14 cellular contexts compared by ENCODE assay signal in genomic region chr2:74099271-74099670, GRCh38. TPM values are rescaled to one million over a fixed set of nuclear protein-coding genes. Genes with fewer than 3 reads are reported as not detected.
DNase-seq lines count a peak whose midpoint lies in the region; ATAC-seq and TF ChIP-seq lines count a peak whose summit lies in the region.
"Had no signal": no experiment of that assay in that cellular context is flagged by ENCODE, and none has a peak within 500 bp of the region (broad histone marks: within the 10 kb centered on the region; RNA-seq: fewer than 3 reads in every experiment).

No MANE protein-coding gene starts in this region.

- H3K27ac ChIP-seq in H9 (ENCODE audit: insufficient read length, low read depth, low read length): no peak overlapping the region
- H3K27ac ChIP-seq in endodermal cell (ENCODE audit: low read depth, low read length): no peak overlapping the region
- H3K27ac ChIP-seq in right atrium auricular region: no peak overlapping the region
- H3K27ac ChIP-seq: A549 had no signal

- no peak overlapping the region for H4K91ac ChIP-seq in H9 (ENCODE audit: insufficient read length, low read depth, low read length)

- no peak overlapping the region for H3K14ac ChIP-seq in H9 (ENCODE audit: insufficient read depth, low read length)

- H3K79me1 ChIP-seq in H9 (ENCODE audit: insufficient read depth, low read depth, low read length, poor library complexity, severe bottlenecking): no peaks in the 10 kb centered on the region

- no peak overlapping the region for H3K4me2 ChIP-seq in H9 (ENCODE audit: insufficient read depth, insufficient read length, low read length)
- H3K4me2 ChIP-seq: A549 had no signal

- no peak overlapping the region for H3K56ac ChIP-seq in H9 (ENCODE audit: insufficient read length, low read depth, low read length)

- H3K4ac ChIP-seq in H9 (ENCODE audit: low read depth, low read length): no peak overlapping the region

- no peak overlapping the region for H3T11ph ChIP-seq in H9 (ENCODE audit: low read length)

- no peaks in the 10 kb centered on the region for H3K79me2 ChIP-seq in H9 (ENCODE audit: insufficient read depth, low read length)

- H2AK5ac ChIP-seq in H9 (ENCODE audit: insufficient read length, low read length): no peak overlapping the region

- no peaks in the 10 kb centered on the region for H3K23me2 ChIP-seq in H9 (ENCODE audit: insufficient read length, low read depth, low read length, poor library complexity, severe bottlenecking)

- no peak for TF ChIP-seq CTCF in H9 (conservative IDR thresholded peaks at IDR 0.05)
- TF ChIP-seq CTCF in endodermal cell (conservative IDR thresholded peaks at IDR 0.05): no peak
- no peak for TF ChIP-seq CTCF in right atrium auricular region (IDR thresholded peaks at IDR 0.05)

- no peaks in the 10 kb centered on the region; a peak in 1 of 5 replicates for H3K9me3 Mint-ChIP-seq in H9
- H3K9me3 Mint-ChIP-seq in endodermal cell: no peaks in the 10 kb centered on the region
- no peaks in the 10 kb centered on the region for H3K9me3 Mint-ChIP-seq in stimulated activated naive B cell treated with anti-CD40 and anti-IgM and Interleukin-4, amounts not matched to agents 10 μg/mL and 1 μg/mL and 100 μg/mL, for 72 hours
- H3K9me3 Mint-ChIP-seq: CD14-positive monocyte; CD8-positive, alpha-beta memory T cell had no signal

- H2AFZ ChIP-seq in H9 (ENCODE audit: low read length): no peak overlapping the region

- H3K4me1 ChIP-seq in H9 (ENCODE audit: insufficient read depth, low read length) (no peaks in the 10 kb centered on the region), endodermal cell (ENCODE audit: control insufficient read depth, insufficient read depth, low read length) (no peaks in the 10 kb centered on the region), right atrium auricular region (no peaks in the 10 kb centered on the region)
- H3K4me1 ChIP-seq: A549, BE2C had no signal

- no peak overlapping the region for H3K18ac ChIP-seq in H9 (ENCODE audit: insufficient read length, low read depth, low read length)

- H3K36me3 ChIP-seq in endodermal cell (ENCODE audit: control insufficient read depth, insufficient read depth, low read length) (peaks cover 45% of the 10 kb centered on the region), right atrium auricular region (peaks cover 18% of the 10 kb centered on the region)

- H3K27me3 ChIP-seq in H9 (ENCODE audit: insufficient read depth, low read length): no peaks in the 10 kb centered on the region
- H3K27me3 ChIP-seq in endodermal cell (ENCODE audit: control insufficient read depth, insufficient read depth, low read length, poor library complexity, severe bottlenecking): no peaks in the 10 kb centered on the region
- no peaks in the 10 kb centered on the region for H3K27me3 ChIP-seq in right atrium auricular region
- H3K27me3 ChIP-seq: BE2C had no signal

- H3K36me3 Mint-ChIP-seq in H9 (ENCODE audit: insufficient read depth in 1 of 3, low read depth in 3 of 3): peaks cover 27 to 48% (median 40%) of the 10 kb centered on the region in 3 experiments; a peak in 6 of 7 replicates
- peaks cover 51% of the 10 kb centered on the region for H3K36me3 Mint-ChIP-seq in endodermal cell (ENCODE audit: low read depth)
- peaks cover 52 to 71% of the 10 kb centered on the region in 2 donors for H3K36me3 Mint-ChIP-seq in stimulated activated naive B cell treated with anti-CD40 and anti-IgM and Interleukin-4, amounts not matched to agents 10 μg/mL and 1 μg/mL and 100 μg/mL, for 72 hours

- H3K9ac ChIP-seq in H9 (ENCODE audit: extremely low read depth, insufficient read length, low read length) (no peak overlapping the region), endodermal cell (ENCODE audit: extremely low read depth, low read length, poor library complexity, severe bottlenecking) (no peak overlapping the region)

- no peak overlapping the region for H2BK15ac ChIP-seq in H9 (ENCODE audit: low read depth, low read length)

- no CpG with 5 or more reads among the region's 20 CpGs for WGBS in H9 (ENCODE audit: extremely low coverage, insufficient read length, low lambda C conversion rate)
- 97 to 99% methylated on average over 13 to 20 of the region's 20 CpGs for WGBS in endodermal cell (ENCODE audit: insufficient coverage in 1 of 2, insufficient read length in 1 of 2), 2 experiments

- no peak overlapping the region for H2BK5ac ChIP-seq in H9 (ENCODE audit: insufficient read length, low read length)

- ATAC-seq in stimulated activated naive B cell treated with anti-CD40 and anti-IgM and Interleukin-4, amounts not matched to agents 10 μg/mL and 1 μg/mL and 100 μg/mL, for 72 hours (replicated peaks): no peak
- no peak for ATAC-seq in GM21528 (IDR thresholded peaks at IDR 0.05; ENCODE audit: low FRiP score, unreplicated experiment)
- ATAC-seq: HCT116 had no signal

- no peak overlapping the region for H3K4me3 Mint-ChIP-seq in H9
- no peak overlapping the region for H3K4me3 Mint-ChIP-seq in endodermal cell
- no peak overlapping the region for H3K4me3 Mint-ChIP-seq in stimulated activated naive B cell treated with anti-CD40 and anti-IgM and Interleukin-4, amounts not matched to agents 10 μg/mL and 1 μg/mL and 100 μg/mL, for 72 hours
- H3K4me3 Mint-ChIP-seq: CD14-positive monocyte; CD8-positive, alpha-beta memory T cell had no signal

- H4K5ac ChIP-seq in H9 (ENCODE audit: insufficient read length, low read depth, low read length): no peak overlapping the region

- no peak overlapping the region for H2BK12ac ChIP-seq in H9 (ENCODE audit: insufficient read length, low read depth, low read length)

- H4K8ac ChIP-seq in H9 (replicated peaks; ENCODE audit: insufficient read length, low read depth, low read length): no peak overlapping the region

- H3K9me3 ChIP-seq in H9 (ENCODE audit: control insufficient read depth, low read depth, low read length) (no peaks in the 10 kb centered on the region), endodermal cell (ENCODE audit: control insufficient read depth, low read length) (no peaks in the 10 kb centered on the region), right atrium auricular region (no peaks in the 10 kb centered on the region)
- H3K9me3 ChIP-seq: A549, BE2C had no signal

- H2BK120ac ChIP-seq in H9 (ENCODE audit: low read depth, low read length, poor library complexity, severe bottlenecking): no peak overlapping the region

- H3K27me3 Mint-ChIP-seq in H9 (ENCODE audit: low read depth): no peaks in the 10 kb centered on the region
- no peaks in the 10 kb centered on the region for H3K27me3 Mint-ChIP-seq in endodermal cell (ENCODE audit: insufficient read depth)
- H3K27me3 Mint-ChIP-seq in stimulated activated naive B cell treated with anti-CD40 and anti-IgM and Interleukin-4, amounts not matched to agents 10 μg/mL and 1 μg/mL and 100 μg/mL, for 72 hours: no peaks in the 10 kb centered on the region
- H3K27me3 Mint-ChIP-seq: CD8-positive, alpha-beta memory T cell had no signal

- peak; percentile 52 for DNase-seq in activated effector memory CD4-positive, alpha-beta T cell treated with anti-CD3 and anti-CD28 coated beads, Interleukin-2, amount 50 U/mL, for 16 hours
- DNase-seq in activated effector memory CD4-positive, alpha-beta T cell treated with Interleukin-2 at 50 U/mL for 16 hours: no peak
- peak; percentile 20 for DNase-seq in H9
- DNase-seq in endodermal cell: peak; percentile 23
- DNase-seq in stimulated activated naive B cell treated with anti-CD40 and anti-IgM and Interleukin-4, amounts not matched to agents 10 μg/mL and 1 μg/mL and 100 μg/mL, for 72 hours: no peak
- DNase-seq in right atrium auricular region (ENCODE audit: low spot score): no peak
- DNase-seq: BE2C; CD8-positive, alpha-beta memory T cell; DMS53; GF-D8 had no signal

- H3K4me1 Mint-ChIP-seq in H9 (peaks cover 2 to 5% of the 10 kb centered on the region in 2 experiments; a peak in 3 of 4 replicates), endodermal cell (no peaks in the 10 kb centered on the region)
- H3K4me1 Mint-ChIP-seq in stimulated activated naive B cell treated with anti-CD40 and anti-IgM and Interleukin-4, amounts not matched to agents 10 μg/mL and 1 μg/mL and 100 μg/mL, for 72 hours: peaks cover 3 to 11% of the 10 kb centered on the region in 2 donors
- H3K4me1 Mint-ChIP-seq: CD14-positive monocyte had no signal

- no peak overlapping the region for H2BK20ac ChIP-seq in H9 (ENCODE audit: low read depth, low read length, poor library complexity, severe bottlenecking)

- H3K23ac ChIP-seq in H9 (ENCODE audit: insufficient read length, low read depth, low read length): no peak overlapping the region

- H4K20me1 ChIP-seq in H9 (ENCODE audit: control insufficient read depth, insufficient read depth, insufficient read length): no peaks in the 10 kb centered on the region

- H3K4me3 ChIP-seq in endodermal cell (ENCODE audit: low read length): no peak overlapping the region
- H3K4me3 ChIP-seq in right atrium auricular region: no peak overlapping the region
- H3K4me3 ChIP-seq: A549 had no signal

- H3K27ac Mint-ChIP-seq in H9: peak overlapping the region in 1 of 3 experiments; percentile 5; a peak in 2 of 7 replicates
- no peak overlapping the region for H3K27ac Mint-ChIP-seq in endodermal cell
- H3K27ac Mint-ChIP-seq in stimulated activated naive B cell treated with anti-CD40 and anti-IgM and Interleukin-4, amounts not matched to agents 10 μg/mL and 1 μg/mL and 100 μg/mL, for 72 hours: peak overlapping the region; percentile 47

RNA-seq across cellular contexts. Expression of gene BOLA3, which starts 48.4 kb away (rescaled TPM):
- total RNA-seq in H9 (2021) (45.0 and 51.9 TPM in 2 replicates), endodermal cell (10 to 100 TPM; 42.5 to 43.2 TPM), right atrium auricular region (100 to 1,000 TPM in 1 of 2 donors, 10 to 100 TPM in 1; 60.4 to 174 TPM)
- 60.6 TPM for polyA plus RNA-seq in endodermal cell (2013, experiment 1 of 2)
- 62.9 TPM for polyA plus RNA-seq in endodermal cell (2013, experiment 2 of 2)

Comparison
In these comparisons a context has a peak if more than half of its experiments do, and no peak if none do; other contexts are left out.
1. DNase-seq: peak in activated effector memory CD4-positive, alpha-beta T cell treated with anti-CD3 and anti-CD28 coated beads, Interleukin-2, amount 50 U/mL, for 16 hours (single experiment), H9 (single experiment) and endodermal cell (single experiment); none in activated effector memory CD4-positive, alpha-beta T cell treated with Interleukin-2 at 50 U/mL for 16 hours (single experiment), stimulated activated naive B cell treated with anti-CD40 and anti-IgM and Interleukin-4, amounts not matched to agents 10 μg/mL and 1 μg/mL and 100 μg/mL, for 72 hours (single experiment) and right atrium auricular region (single experiment).